ENCODE assay signal across 18 cellular contexts in the genomic region with DNA sequence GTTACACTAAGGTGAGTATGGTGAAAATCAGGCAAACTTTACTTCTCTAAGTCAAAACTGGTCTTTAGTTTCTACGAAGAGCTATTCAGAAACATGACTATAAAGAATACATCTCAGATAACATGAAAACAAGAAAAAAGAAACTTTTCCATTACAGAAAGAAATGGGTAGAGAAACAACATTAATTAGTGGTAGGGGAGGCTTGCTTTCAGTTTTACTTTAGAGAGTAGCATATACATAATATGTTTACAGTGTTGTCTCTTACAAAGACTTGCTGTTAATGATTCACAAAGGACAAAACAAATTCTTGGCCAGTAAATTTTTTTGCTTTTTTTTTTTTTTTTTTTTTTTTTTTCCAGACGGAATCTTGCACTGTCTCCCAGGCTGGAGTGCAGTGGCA. TPM values are rescaled to one million over a fixed set of nuclear protein-coding genes. Genes with fewer than 3 reads are reported as not detected.
DNase-seq lines count a peak whose midpoint lies in the region; ATAC-seq and TF ChIP-seq lines count a peak whose summit lies in the region.
"Had no signal": no experiment of that assay in that cellular context is flagged by ENCODE, and none has a peak within 500 bp of the region (broad histone marks: within the 10 kb centered on the region; RNA-seq: fewer than 3 reads in every experiment).

No MANE protein-coding gene starts in this region.

- peaks cover 0 to 6% (median 0%) of the 10 kb centered on the region in 4 donors for H3K4me1 ChIP-seq in tibial nerve
- H3K4me1 ChIP-seq: heart left ventricle, spleen had no signal

- H3K9me3 ChIP-seq in tibial nerve, result no peaks in the 10 kb centered on the region
- H3K9me3 ChIP-seq: heart left ventricle, spleen, tibial artery had no signal

- peak in 1 of 3 donors; percentile 36 for ATAC-seq in natural killer cell
- ATAC-seq in HG02885 (IDR thresholded peaks at IDR 0.05; ENCODE audit: poor library complexity, unreplicated experiment), result no peak

- H3K27ac ChIP-seq in tibial nerve, result peak overlapping the region in 1 of 4 donors; percentile 6
- H3K27ac ChIP-seq: epithelial cell of prostate, tibial artery had no signal

- no peak overlapping the region for H3K4me3 ChIP-seq in tibial nerve
- H3K4me3 ChIP-seq: heart left ventricle, spleen, tibial artery had no signal

- peak overlapping the region; percentile 38; the same call in 1 of the 2 replicates for H3K27ac Mint-ChIP-seq in HFFc6
- peak overlapping the region; percentile 82 for H3K27ac Mint-ChIP-seq in activated naive CD8-positive, alpha-beta T cell
- H3K27ac Mint-ChIP-seq in natural killer cell, result peak overlapping the region; percentile 77 to 90

- H3K9me3 Mint-ChIP-seq in HFFc6 (no peaks in the 10 kb centered on the region), natural killer cell (no peaks in the 10 kb centered on the region)
- H3K9me3 Mint-ChIP-seq in activated naive CD8-positive, alpha-beta T cell (ENCODE audit: low read depth), result no peaks in the 10 kb centered on the region

- H3K36me3 Mint-ChIP-seq in HFFc6 (ENCODE audit: low read depth) (peaks cover 40% of the 10 kb centered on the region), natural killer cell (peaks cover 13% of the 10 kb centered on the region)
- H3K36me3 Mint-ChIP-seq in activated naive CD8-positive, alpha-beta T cell, result peaks cover 4% of the 10 kb centered on the region

- no peak overlapping the region for H3K4me3 Mint-ChIP-seq in HFFc6
- H3K4me3 Mint-ChIP-seq in activated naive CD8-positive, alpha-beta T cell, result no peak overlapping the region
- peak overlapping the region; percentile 22 for H3K4me3 Mint-ChIP-seq in natural killer cell

- TF ChIP-seq POLR2A in tibial nerve (IDR thresholded peaks at IDR 0.05), result no peak

- H3K4me1 Mint-ChIP-seq in HFFc6 (ENCODE audit: low read depth) (peaks cover 17% of the 10 kb centered on the region), natural killer cell (peaks cover 7 to 14% of the 10 kb centered on the region in 2 donors)
- peaks cover 14% of the 10 kb centered on the region for H3K4me1 Mint-ChIP-seq in activated naive CD8-positive, alpha-beta T cell (ENCODE audit: low read depth)

- TF ChIP-seq CTCF in HFFc6 (IDR thresholded peaks at IDR 0.05), result no peak
- TF ChIP-seq CTCF in natural killer cell (IDR thresholded peaks at IDR 0.05), result no peak
- no peak for TF ChIP-seq CTCF in tibial nerve (IDR thresholded peaks at IDR 0.05)

- H3K27me3 ChIP-seq in tibial nerve, result no peaks in the 10 kb centered on the region
- H3K27me3 ChIP-seq: heart left ventricle, spleen, tibial artery had no signal

- TF ChIP-seq EP300 in tibial nerve (IDR thresholded peaks at IDR 0.05), result no peak

- H3K36me3 ChIP-seq in tibial nerve, result peaks cover 0 to 96% (median 17%) of the 10 kb centered on the region in 3 donors

- intact Hi-C loops in natural killer cell (cut with micrococcal nuclease), result no loop called here

- WGBS in tibial nerve, 2 donors, result 47 to 59% methylated on average over 2 of the region's 2 CpGs

- H3K27me3 Mint-ChIP-seq in HFFc6 (ENCODE audit: insufficient read depth), result peaks cover 5% of the 10 kb centered on the region; the same call in 1 of the 2 replicates
- no peaks in the 10 kb centered on the region for H3K27me3 Mint-ChIP-seq in activated naive CD8-positive, alpha-beta T cell
- no peaks in the 10 kb centered on the region for H3K27me3 Mint-ChIP-seq in natural killer cell (ENCODE audit: low read depth in 2 of 2)

- peak; percentile 7 for DNase-seq in DMS53 (lab: John Stamatoyannopoulos, UW)
- DNase-seq in DMS53 treated with DMSO at 0.1 percent for 48 hours (lab: John Stamatoyannopoulos, UW; ENCODE audit: unreplicated experiment), result no peak
- no peak for DNase-seq in HFFc6
- no peak for DNase-seq in natural killer cell
- no peak for DNase-seq in tibial nerve (ENCODE audit: low spot score in 2 of 2)
- DNase-seq in activated effector memory CD4-positive, alpha-beta T cell treated with anti-CD3 and anti-CD28 coated beads, Interleukin-2, amount 50 U/mL, for 16 hours, result no peak
- DNase-seq: activated effector memory CD4-positive, alpha-beta T cell treated with Interleukin-2 at 50 U/mL for 16 hours; DMS79; HCEC 1CT; heart left ventricle; NCI-H1694 treated with DMSO at 0.1 percent for 48 hours; NCI-H82; Right ventricle myocardium superior; spleen; tibial artery had no signal

RNA-seq across cellular contexts. Expression of gene CRLF3, which starts 34.2 kb away (rescaled TPM):
- 10 to 100 TPM; 11.6 to 13.4 (median 12.1) TPM for total RNA-seq in HFFc6 (2021; fragmentation: NEBNext Ultra II Directional; extraction: Animal tissue kit (Norgen Biotek cat#: 25700))
- 10 to 100 TPM; 49.0 to 89.0 (median 62.2) TPM for total RNA-seq in natural killer cell
- total RNA-seq in tibial nerve, result 10 to 100 TPM in 3 of 4 donors, 1 to 10 TPM in 1; 9.8 to 15.9 (median 13.2) TPM

RNA-seq across cellular contexts. Expression of gene ATAD5, which starts 41.5 kb away (rescaled TPM):
- total RNA-seq in HFFc6 (2021; fragmentation: NEBNext Ultra II Directional; extraction: Animal tissue kit (Norgen Biotek cat#: 25700)), result 1 to 10 TPM; 2.2 to 4.7 (median 4.0) TPM
- total RNA-seq in natural killer cell (1 to 10 TPM; 5.5 to 6.6 (median 5.6) TPM), tibial nerve (1 to 10 TPM; 1.2 to 1.7 (median 1.4) TPM)
